ENCODE assay signal across 13 cellular contexts in genomic region chr1:14137411-14138134, GRCh38.
"Had no signal": no experiment of that assay in that cellular context is flagged by ENCODE, and none has a peak within 500 bp of the region (broad histone marks: within the 10 kb centered on the region; RNA-seq: fewer than 3 reads in every experiment).

No MANE protein-coding gene starts in this region.

- H3K36me3 ChIP-seq: neural progenitor cell, ovary, stomach had no signal

- H3K4me2 ChIP-seq: neural progenitor cell had no signal

- DNase-seq: activated CD4-positive, alpha-beta T cell treated with anti-CD3 and anti-CD28 coated beads, Interleukin-2, amount 50 U/mL, for 4 hours; activated naive CD4-positive, alpha-beta T cell; activated naive CD8-positive, alpha-beta T cell treated with anti-CD3 and anti-CD28 coated beads, Interleukin-2, amount 10 ng/mL, durations not matched to agents 7 days and 5 days; activated T-cell treated with anti-CD3 and anti-CD28 coated beads for 4 hours; effector memory CD8-positive, alpha-beta T cell; naive B cell; ovary; stimulated activated CD4-positive, alpha-beta T cell treated with anti-CD3 and anti-CD28 coated beads, Interleukin-1b, Interleukin-23, amount 100 ng/mL, for 48 hours; stomach; testis had no signal

- H3K27ac ChIP-seq: neural progenitor cell, ovary, stomach, testis had no signal

- H3K9ac ChIP-seq: neural progenitor cell had no signal

- H3K4me3 ChIP-seq: lung, neural progenitor cell, ovary, stomach, testis had no signal

- H3K27me3 ChIP-seq: neural progenitor cell, ovary, stomach, testis had no signal

- H3K9me3 ChIP-seq: ovary, stomach, testis had no signal

- ATAC-seq: activated CD4-positive, CD25-positive, alpha-beta regulatory T cell treated with anti-CD3 and anti-CD28 coated beads, Interleukin-2, amount 50 U/mL, for 24 hours; effector memory CD8-positive, alpha-beta T cell had no signal

- H2AFZ ChIP-seq: neural progenitor cell had no signal
